Comparison of ENCODE assay signal across 9 cellular contexts in genomic region chr12:69821441-69822204, GRCh38. TPM values are rescaled to one million over a fixed set of nuclear protein-coding genes. Genes with fewer than 3 reads are reported as not detected.
DNase-seq lines count a peak whose midpoint lies in the region; ATAC-seq and TF ChIP-seq lines count a peak whose summit lies in the region.
"Had no signal": no experiment of that assay in that cellular context is flagged by ENCODE, and none has a peak within 500 bp of the region (broad histone marks: within the 10 kb centered on the region; RNA-seq: fewer than 3 reads in every experiment).

No MANE protein-coding gene starts in this region.

- H3K79me2 ChIP-seq in GM23338 (replicated peaks; ENCODE audit: insufficient read depth) (no peaks in the 10 kb centered on the region), osteoblast (ENCODE audit: insufficient read depth, low read length) (no peaks in the 10 kb centered on the region)

- ATAC-seq in GM23338, result peak; percentile 63

- no peaks in the 10 kb centered on the region for H3K9me2 ChIP-seq in GM23338 (ENCODE audit: insufficient read depth)

- peaks cover 2% of the 10 kb centered on the region for H3K27me3 Mint-ChIP-seq in GM23338 (ENCODE audit: insufficient read depth, low read depth, poor library complexity)
- peaks cover 5% of the 10 kb centered on the region for H3K27me3 Mint-ChIP-seq in activated CD4-positive, alpha-beta memory T cell treated with anti-CD3 and anti-CD28 coated beads, Interleukin-2, amount 10 ng/mL, durations not matched to agents 7 days and 5 days

- TF ChIP-seq CTCF in GM23338 (conservative IDR thresholded peaks at IDR 0.05; ENCODE audit: low read depth in 2 of 2) (no peak), osteoblast (IDR thresholded peaks at IDR 0.05; ENCODE audit: extremely low read depth, low read depth, low read length) (no peak)

- no peak overlapping the region for H3K4me3 ChIP-seq in GM23338
- H3K4me3 ChIP-seq in osteoblast (ENCODE audit: insufficient read depth, low read length), result no peak overlapping the region

- H3K9me3 ChIP-seq in osteoblast (ENCODE audit: low read depth, low read length), result no peaks in the 10 kb centered on the region

- H4K20me1 ChIP-seq in GM23338 (replicated peaks; ENCODE audit: insufficient read depth) (no peaks in the 10 kb centered on the region), osteoblast (ENCODE audit: insufficient read depth, low read length) (no peaks in the 10 kb centered on the region)

- H3K27me3 ChIP-seq in GM23338 (ENCODE audit: insufficient read depth), result no peaks in the 10 kb centered on the region
- no peaks in the 10 kb centered on the region for H3K27me3 ChIP-seq in osteoblast (ENCODE audit: insufficient read depth, low read length)

- no peaks in the 10 kb centered on the region for H3K9me3 Mint-ChIP-seq in GM23338
- H3K9me3 Mint-ChIP-seq in activated CD4-positive, alpha-beta memory T cell treated with anti-CD3 and anti-CD28 coated beads, Interleukin-2, amount 10 ng/mL, durations not matched to agents 7 days and 5 days, result no peaks in the 10 kb centered on the region

- H3K27ac ChIP-seq in GM23338 (ENCODE audit: low read depth) (no peak overlapping the region; the same call in 1 of the 2 replicates), osteoblast (ENCODE audit: low read depth, low read length) (no peak overlapping the region)

- DNase-seq in GM23338 (ENCODE audit: low spot score) (no peak), NCI-H748 (lab: John Stamatoyannopoulos, UW; ENCODE audit: unreplicated experiment) (peak; percentile 62), dermis microvascular lymphatic vessel endothelial cell (ENCODE audit: low read depth in 2 of 2) (peak; percentile 4 to 73), osteoblast (ENCODE audit: insufficient read length, low spot score, missing footprints) (peak; percentile 59), kidney glomerular epithelial cell (lab: John Stamatoyannopoulos, UW) (no peak), occipital lobe (lab: John Stamatoyannopoulos, UW) (no peak)
- no peak for DNase-seq in activated CD4-positive, alpha-beta memory T cell treated with anti-CD3 and anti-CD28 coated beads, Interleukin-2, amount 10 ng/mL, durations not matched to agents 7 days and 5 days
- DNase-seq in activated CD8-positive, alpha-beta memory T cell treated with anti-CD3 and anti-CD28 coated beads, Interleukin-2, amount 50 U/mL, for 48 hours, result no peak
- DNase-seq: GOT3 had no signal

- H3K4me1 ChIP-seq in GM23338 (ENCODE audit: insufficient read depth) (no peaks in the 10 kb centered on the region; the same call in 1 of the 2 replicates), osteoblast (ENCODE audit: insufficient read depth, low read length) (peaks cover 5% of the 10 kb centered on the region)

- no peak overlapping the region for H3K4me2 ChIP-seq in GM23338
- H3K4me2 ChIP-seq in osteoblast (ENCODE audit: insufficient read depth, low read length), result peak overlapping the region; percentile 3

- H3K36me3 ChIP-seq in GM23338 (ENCODE audit: insufficient read depth) (no peaks in the 10 kb centered on the region), osteoblast (ENCODE audit: insufficient read depth, low read length) (no peaks in the 10 kb centered on the region)

- no peak overlapping the region for H2AFZ ChIP-seq in GM23338
- H2AFZ ChIP-seq in osteoblast (ENCODE audit: low read length), result no peak overlapping the region

- POLR2A ChIA-PET in activated CD4-positive, alpha-beta memory T cell treated with anti-CD3 and anti-CD28 coated beads, Interleukin-2, amount 10 ng/mL, durations not matched to agents 7 days and 5 days (lab: Charles Lee), result no interaction called here

- CTCF ChIA-PET in activated CD4-positive, alpha-beta memory T cell treated with anti-CD3 and anti-CD28 coated beads, Interleukin-2, amount 10 ng/mL, durations not matched to agents 7 days and 5 days (lab: Charles Lee), result no interaction called here

- peaks cover 8% of the 10 kb centered on the region; the same call in 2 of the 3 replicates for H3K4me1 Mint-ChIP-seq in GM23338
- H3K4me1 Mint-ChIP-seq in activated CD4-positive, alpha-beta memory T cell treated with anti-CD3 and anti-CD28 coated beads, Interleukin-2, amount 10 ng/mL, durations not matched to agents 7 days and 5 days, result no peaks in the 10 kb centered on the region

- H3F3A ChIP-seq in GM23338 (replicated peaks; ENCODE audit: low read depth), result no peaks in the 10 kb centered on the region

- H3K27ac Mint-ChIP-seq in GM23338, result no peak overlapping the region
- no peak overlapping the region for H3K27ac Mint-ChIP-seq in activated CD4-positive, alpha-beta memory T cell treated with anti-CD3 and anti-CD28 coated beads, Interleukin-2, amount 10 ng/mL, durations not matched to agents 7 days and 5 days

- no peaks in the 10 kb centered on the region for H3K36me3 Mint-ChIP-seq in GM23338 (ENCODE audit: low read depth)
- H3K36me3 Mint-ChIP-seq in activated CD4-positive, alpha-beta memory T cell treated with anti-CD3 and anti-CD28 coated beads, Interleukin-2, amount 10 ng/mL, durations not matched to agents 7 days and 5 days (ENCODE audit: low read depth), result no peaks in the 10 kb centered on the region

- H3K4me3 Mint-ChIP-seq in GM23338, result no peak overlapping the region
- no peak overlapping the region for H3K4me3 Mint-ChIP-seq in activated CD4-positive, alpha-beta memory T cell treated with anti-CD3 and anti-CD28 coated beads, Interleukin-2, amount 10 ng/mL, durations not matched to agents 7 days and 5 days

TF ChIP-seq in GM23338, 12 proteins besides CTCF, POLR2A, EP300 and RAD21 (continues in another document):
- TF ChIP-seq EZH2 (IDR thresholded peaks at IDR 0.05; ENCODE audit: low read depth, unreplicated experiment) (no peak), CREB1 (CRISPR knock-in tag; IDR thresholded peaks at IDR 0.05; ENCODE audit: low read depth) (no peak), ZNF462 (CRISPR knock-in tag; IDR thresholded peaks at IDR 0.05) (no peak), POLR2AphosphoS5 (IDR thresholded peaks at IDR 0.05; ENCODE audit: low read depth) (no peak), EZH2phosphoT487 (IDR thresholded peaks at IDR 0.05; ENCODE audit: unreplicated experiment) (no peak), ZNF331 (CRISPR knock-in tag; IDR thresholded peaks at IDR 0.05; ENCODE audit: low read depth) (no peak)

RNA-seq across cellular contexts. Expression of gene MYRFL, which starts 3.4 kb away (rescaled TPM):
- total RNA-seq in GM23338 (2014; rRNA removed; shearing (Covaris generic)), result 0.82 and 2.3 TPM in 2 replicates
- polyA plus RNA-seq in GM23338 (2016; fragmentation: Nextera tagmentation; extraction: Ambion mirVana), result 1.5 and 2.8 TPM in 2 replicates
- total RNA-seq in dermis microvascular lymphatic vessel endothelial cell, result not detected in 2 replicates
- total RNA-seq in osteoblast, result not detected in 2 replicates
- not detected for total RNA-seq in activated CD4-positive, alpha-beta memory T cell treated with anti-CD3 and anti-CD28 coated beads, Interleukin-2, amount 10 ng/mL, durations not matched to agents 7 days and 5 days
- total RNA-seq in occipital lobe, result 0.78 TPM

Comparison
In these comparisons a context has a peak if more than half of its experiments do, and no peak if none do; other contexts are left out.
1. DNase-seq: peak in NCI-H748 (single experiment), dermis microvascular lymphatic vessel endothelial cell (2 of 2) and osteoblast (single experiment); none in GM23338 (single experiment), kidney glomerular epithelial cell (single experiment), activated CD4-positive, alpha-beta memory T cell treated with anti-CD3 and anti-CD28 coated beads, Interleukin-2, amount 10 ng/mL, durations not matched to agents 7 days and 5 days (single experiment), activated CD8-positive, alpha-beta memory T cell treated with anti-CD3 and anti-CD28 coated beads, Interleukin-2, amount 50 U/mL, for 48 hours (single experiment) and occipital lobe (single experiment).